1 cellular context compared by ENCODE assay signal in the genomic region with DNA sequence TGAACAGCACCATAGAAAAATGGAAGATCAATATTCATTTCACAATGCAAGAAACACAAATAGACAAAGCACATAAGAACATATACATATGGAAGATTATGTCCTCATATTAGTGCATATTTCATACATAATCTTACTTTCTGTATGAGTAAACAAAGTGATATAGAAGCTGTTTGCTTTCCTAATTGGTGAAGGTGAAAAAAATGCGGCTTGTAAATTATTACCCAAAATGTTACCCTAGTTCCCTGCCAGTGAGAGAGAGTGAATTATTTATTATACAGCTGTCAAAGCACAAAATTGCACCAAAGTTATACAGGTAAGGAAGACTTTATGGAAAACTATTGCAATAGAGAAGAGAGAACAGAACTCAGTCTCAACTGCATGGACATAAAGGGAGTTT.
TF ChIP-seq lines count a peak whose summit lies in the region.

No MANE protein-coding gene starts in this region.

TF ChIP-seq in GM23338, 12 proteins besides CTCF, POLR2A, EP300 and RAD21 (continued from another document):
- TF ChIP-seq, protein P1, sequence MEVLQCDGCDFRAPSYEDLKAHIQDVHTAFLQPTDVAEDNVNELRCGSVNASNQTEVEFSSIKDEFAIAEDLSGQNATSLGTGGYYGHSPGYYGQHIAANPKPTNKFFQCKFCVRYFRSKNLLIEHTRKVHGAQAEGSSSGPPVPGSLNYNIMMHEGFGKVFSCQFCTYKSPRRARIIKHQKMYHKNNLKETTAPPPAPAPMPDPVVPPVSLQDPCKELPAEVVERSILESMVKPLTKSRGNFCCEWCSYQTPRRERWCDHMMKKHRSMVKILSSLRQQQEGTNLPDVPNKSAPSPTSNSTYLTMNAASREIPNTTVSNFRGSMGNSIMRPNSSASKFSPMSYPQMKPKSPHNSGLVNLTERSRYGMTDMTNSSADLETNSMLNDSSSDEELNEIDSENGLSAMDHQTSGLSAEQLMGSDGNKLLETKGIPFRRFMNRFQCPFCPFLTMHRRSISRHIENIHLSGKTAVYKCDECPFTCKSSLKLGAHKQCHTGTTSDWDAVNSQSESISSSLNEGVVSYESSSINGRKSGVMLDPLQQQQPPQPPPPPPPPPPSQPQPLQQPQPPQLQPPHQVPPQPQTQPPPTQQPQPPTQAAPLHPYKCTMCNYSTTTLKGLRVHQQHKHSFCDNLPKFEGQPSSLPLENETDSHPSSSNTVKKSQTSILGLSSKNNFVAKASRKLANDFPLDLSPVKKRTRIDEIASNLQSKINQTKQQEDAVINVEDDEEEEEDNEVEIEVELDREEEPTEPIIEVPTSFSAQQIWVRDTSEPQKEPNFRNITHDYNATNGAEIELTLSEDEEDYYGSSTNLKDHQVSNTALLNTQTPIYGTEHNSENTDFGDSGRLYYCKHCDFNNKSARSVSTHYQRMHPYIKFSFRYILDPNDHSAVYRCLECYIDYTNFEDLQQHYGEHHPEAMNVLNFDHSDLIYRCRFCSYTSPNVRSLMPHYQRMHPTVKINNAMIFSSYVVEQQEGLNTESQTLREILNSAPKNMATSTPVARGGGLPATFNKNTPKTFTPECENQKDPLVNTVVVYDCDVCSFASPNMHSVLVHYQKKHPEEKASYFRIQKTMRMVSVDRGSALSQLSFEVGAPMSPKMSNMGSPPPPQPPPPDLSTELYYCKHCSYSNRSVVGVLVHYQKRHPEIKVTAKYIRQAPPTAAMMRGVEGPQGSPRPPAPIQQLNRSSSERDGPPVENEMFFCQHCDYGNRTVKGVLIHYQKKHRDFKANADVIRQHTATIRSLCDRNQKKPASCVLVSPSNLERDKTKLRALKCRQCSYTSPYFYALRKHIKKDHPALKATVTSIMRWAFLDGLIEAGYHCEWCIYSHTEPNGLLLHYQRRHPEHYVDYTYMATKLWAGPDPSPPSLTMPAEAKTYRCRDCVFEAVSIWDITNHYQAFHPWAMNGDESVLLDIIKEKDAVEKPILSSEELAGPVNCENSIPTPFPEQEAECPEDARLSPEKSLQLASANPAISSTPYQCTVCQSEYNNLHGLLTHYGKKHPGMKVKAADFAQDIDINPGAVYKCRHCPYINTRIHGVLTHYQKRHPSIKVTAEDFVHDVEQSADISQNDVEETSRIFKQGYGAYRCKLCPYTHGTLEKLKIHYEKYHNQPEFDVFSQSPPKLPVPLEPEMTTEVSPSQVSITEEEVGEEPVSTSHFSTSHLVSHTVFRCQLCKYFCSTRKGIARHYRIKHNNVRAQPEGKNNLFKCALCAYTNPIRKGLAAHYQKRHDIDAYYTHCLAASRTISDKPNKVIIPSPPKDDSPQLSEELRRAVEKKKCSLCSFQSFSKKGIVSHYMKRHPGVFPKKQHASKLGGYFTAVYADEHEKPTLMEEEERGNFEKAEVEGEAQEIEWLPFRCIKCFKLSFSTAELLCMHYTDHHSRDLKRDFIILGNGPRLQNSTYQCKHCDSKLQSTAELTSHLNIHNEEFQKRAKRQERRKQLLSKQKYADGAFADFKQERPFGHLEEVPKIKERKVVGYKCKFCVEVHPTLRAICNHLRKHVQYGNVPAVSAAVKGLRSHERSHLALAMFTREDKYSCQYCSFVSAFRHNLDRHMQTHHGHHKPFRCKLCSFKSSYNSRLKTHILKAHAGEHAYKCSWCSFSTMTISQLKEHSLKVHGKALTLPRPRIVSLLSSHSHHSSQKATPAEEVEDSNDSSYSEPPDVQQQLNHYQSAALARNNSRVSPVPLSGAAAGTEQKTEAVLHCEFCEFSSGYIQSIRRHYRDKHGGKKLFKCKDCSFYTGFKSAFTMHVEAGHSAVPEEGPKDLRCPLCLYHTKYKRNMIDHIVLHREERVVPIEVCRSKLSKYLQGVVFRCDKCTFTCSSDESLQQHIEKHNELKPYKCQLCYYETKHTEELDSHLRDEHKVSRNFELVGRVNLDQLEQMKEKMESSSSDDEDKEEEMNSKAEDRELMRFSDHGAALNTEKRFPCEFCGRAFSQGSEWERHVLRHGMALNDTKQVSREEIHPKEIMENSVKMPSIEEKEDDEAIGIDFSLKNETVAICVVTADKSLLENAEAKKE (CRISPR knock-in tag; IDR thresholded peaks at IDR 0.05): no peak
- TF ChIP-seq ZNF331 (CRISPR knock-in tag; IDR thresholded peaks at IDR 0.05; ENCODE audit: low read depth) (no peak), ZNF114 (CRISPR knock-in tag; IDR thresholded peaks at IDR 0.05) (no peak), JUNB (IDR thresholded peaks at IDR 0.05; ENCODE audit: unreplicated experiment) (no peak), POLR2AphosphoS5 (IDR thresholded peaks at IDR 0.05; ENCODE audit: low read depth) (no peak)
- TF ChIP-seq, protein P2, sequence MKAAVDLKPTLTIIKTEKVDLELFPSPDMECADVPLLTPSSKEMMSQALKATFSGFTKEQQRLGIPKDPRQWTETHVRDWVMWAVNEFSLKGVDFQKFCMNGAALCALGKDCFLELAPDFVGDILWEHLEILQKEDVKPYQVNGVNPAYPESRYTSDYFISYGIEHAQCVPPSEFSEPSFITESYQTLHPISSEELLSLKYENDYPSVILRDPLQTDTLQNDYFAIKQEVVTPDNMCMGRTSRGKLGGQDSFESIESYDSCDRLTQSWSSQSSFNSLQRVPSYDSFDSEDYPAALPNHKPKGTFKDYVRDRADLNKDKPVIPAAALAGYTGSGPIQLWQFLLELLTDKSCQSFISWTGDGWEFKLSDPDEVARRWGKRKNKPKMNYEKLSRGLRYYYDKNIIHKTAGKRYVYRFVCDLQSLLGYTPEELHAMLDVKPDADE (IDR thresholded peaks at IDR 0.05): no peak
